ENCODE assay signal across 9 cellular contexts in genomic region chr2:75503048-75503607, GRCh38. TPM values are rescaled to one million over a fixed set of nuclear protein-coding genes. Genes with fewer than 3 reads are reported as not detected.
A peak's percentile ranks its signal among the peaks of the same experiment; 100 is the strongest.
DNase-seq lines count a peak whose midpoint lies in the region; ATAC-seq, FAIRE-seq and TF ChIP-seq lines count a peak whose summit lies in the region.
"Had no signal": no experiment of that assay in that cellular context is flagged by ENCODE, and none has a peak within 500 bp of the region (broad histone marks: within the 10 kb centered on the region; RNA-seq: fewer than 3 reads in every experiment).

No MANE protein-coding gene starts in this region.

- no peaks in the 10 kb centered on the region for H3K27me3 ChIP-seq in psoas muscle (ENCODE audit: insufficient read depth in 3 of 3, low read length in 2 of 3)
- H3K27me3 ChIP-seq: dorsolateral prefrontal cortex had no signal

- WGBS in psoas muscle, 3 donors = 16 to 25% (median 19%) methylated on average over 2 of the region's 2 CpGs

- DNase-seq in H54 (ENCODE audit: insufficient read length, low spot score) = peak; percentile 50
- peak; percentile 44 for DNase-seq in RWPE1 (ENCODE audit: low spot score)
- DNase-seq in fibroblast of peridontal ligament (ENCODE audit: extremely low read depth) = peak; percentile 65
- DNase-seq in psoas muscle = no peak
- no peak for DNase-seq in cerebellar nuclear complex (lab: John Stamatoyannopoulos, UW)
- DNase-seq: dorsolateral prefrontal cortex had no signal

- intact Hi-C loops in psoas muscle (cut with DNase I) = no loop called here

- peak in 3 of 4 donors; percentile 27 to 37 (median 31) for ATAC-seq in psoas muscle
- ATAC-seq in HG02588 (IDR thresholded peaks at IDR 0.05; ENCODE audit: unreplicated experiment) = no peak
- ATAC-seq in HG02973 (IDR thresholded peaks at IDR 0.05; ENCODE audit: unreplicated experiment) = no peak
- ATAC-seq: activated T-helper 17 cell treated with anti-CD3 and anti-CD28 coated beads, Interleukin-2, amount 50 U/mL, for 72 hours had no signal

- POLR2A ChIA-PET in RWPE1 (lab: Yijun Ruan, JAX; ENCODE audit: low non-redundant PET) = no interaction called here

- no peaks in the 10 kb centered on the region for H3K36me3 ChIP-seq in psoas muscle (ENCODE audit: insufficient read depth in 1 of 2, low read depth in 1 of 2)

- TF ChIP-seq CTCF in RWPE1 (conservative IDR thresholded peaks at IDR 0.05; ENCODE audit: low read depth) (no peak), psoas muscle (IDR thresholded peaks at IDR 0.05) (no peak)

- CTCF ChIA-PET in RWPE1 (lab: Yijun Ruan, JAX) = no interaction called here

- H3K4me1 ChIP-seq in psoas muscle = no peaks in the 10 kb centered on the region

- H3K9me3 ChIP-seq in psoas muscle = no peaks in the 10 kb centered on the region

- peak; percentile 95 for FAIRE-seq in H54 (lab: Jason Lieb, UNC)

- no peak overlapping the region for H3K27ac ChIP-seq in RWPE1
- H3K27ac ChIP-seq in psoas muscle = no peak overlapping the region
- H3K27ac ChIP-seq: dorsolateral prefrontal cortex had no signal

- no peak for TF ChIP-seq POLR2A in H54 (IDR thresholded peaks at IDR 0.05; ENCODE audit: low read depth, low read length)

- H3K4me3 ChIP-seq in psoas muscle = no peak overlapping the region
- H3K4me3 ChIP-seq: dorsolateral prefrontal cortex had no signal

RNA-seq across cellular contexts. Expression of gene EVA1A, which starts 57.6 kb away (rescaled TPM):
- 1 to 10 TPM in 2 of 4 donors, under 1 TPM in 2; 0.57 to 2.5 (median 1.1) TPM for total RNA-seq in psoas muscle
- polyA plus RNA-seq in psoas muscle = under 1 TPM; 0.51 to 0.83 (median 0.76) TPM
- total RNA-seq: activated T-helper 17 cell treated with anti-CD3 and anti-CD28 coated beads, Interleukin-2, amount 50 U/mL, for 72 hours had no signal

Comparison
In these comparisons a context has a peak if more than half of its experiments do, and no peak if none do; other contexts are left out.
1. DNase-seq: peak in H54 (single experiment), RWPE1 (single experiment) and fibroblast of peridontal ligament (single experiment); none in psoas muscle (0 of 2) and cerebellar nuclear complex (0 of 2).
2. ATAC-seq: peak in psoas muscle (3 of 4); none in HG02588 (single experiment) and HG02973 (single experiment).